ENCODE assay signal across 15 cellular contexts in the genomic region with DNA sequence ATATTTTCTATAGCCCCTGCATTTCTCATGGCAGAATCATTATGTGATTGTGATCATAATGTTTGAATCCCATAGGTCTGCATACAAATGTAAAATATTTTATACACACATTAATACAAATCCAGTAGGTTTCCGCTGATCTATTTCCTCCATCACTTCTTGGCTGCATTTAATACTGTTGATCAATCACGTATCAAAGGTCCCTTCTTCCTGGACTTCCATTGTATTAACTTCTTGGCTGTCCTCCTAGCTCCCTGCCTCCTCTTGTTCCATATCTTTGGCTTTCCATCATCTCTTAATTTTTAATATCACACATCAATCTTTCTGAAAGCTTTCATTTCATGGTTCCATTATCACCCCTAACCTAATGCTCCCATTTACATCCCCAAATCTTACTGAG.
DNase-seq lines count a peak whose midpoint lies in the region; ATAC-seq and TF ChIP-seq lines count a peak whose summit lies in the region.
"Had no signal": no experiment of that assay in that cellular context is flagged by ENCODE, and none has a peak within 500 bp of the region (broad histone marks: within the 10 kb centered on the region; RNA-seq: fewer than 3 reads in every experiment).

No MANE protein-coding gene starts in this region.

- TF ChIP-seq CTCF in PC-9 (conservative IDR thresholded peaks at IDR 0.05), result no peak

- H3K4me3 ChIP-seq in PC-9, result no peak overlapping the region
- H3K4me3 ChIP-seq: BLaER1 treated with 17β-estradiol and CSF1 and Interleukin-3, amounts not matched to agents 10 nM and 100 nM had no signal

- no peaks in the 10 kb centered on the region; the same call in 1 of the 2 replicates for H4K20me1 ChIP-seq in PC-9 (ENCODE audit: insufficient read depth)
- H4K20me1 ChIP-seq: BLaER1 treated with 17β-estradiol and CSF1 and Interleukin-3, amounts not matched to agents 10 nM and 100 nM had no signal

- no peaks in the 10 kb centered on the region for H3K9me2 ChIP-seq in PC-9 (ENCODE audit: insufficient read depth)

- DNase-seq in PC-9 (no peak), left lobe of liver (ENCODE audit: low spot score) (no peak), mucosa of gallbladder (ENCODE audit: low spot score) (peak; percentile 12), germinal center (ENCODE audit: low spot score) (no peak), AML-193 (lab: John Stamatoyannopoulos, UW) (no peak)
- DNase-seq: 8988T; ACHN; Caco-2; Calu3; CD4-positive, alpha-beta T cell; CD8-positive, alpha-beta T cell; DMS79 treated with DMSO at 0.1 percent for 48 hours; GF-D8 had no signal

- H3F3A ChIP-seq in PC-9 (ENCODE audit: insufficient read depth, low read depth), result no peaks in the 10 kb centered on the region

- CTCF ChIA-PET in PC-9 (lab: Charles Lee), result interaction anchor here (0.6 kb wide), 1 partner anchor 27 kb away, joined by 3 read pairs; no protein-coding TSS in a partner anchor

- H2AFZ ChIP-seq in PC-9, result 0 out of 2 replicates have a peak overlapping the region, but pooled peaks have one; percentile 35

- H3K27me3 ChIP-seq in PC-9 (ENCODE audit: insufficient read depth, low read depth), result no peaks in the 10 kb centered on the region
- H3K27me3 ChIP-seq: BLaER1 treated with 17β-estradiol and CSF1 and Interleukin-3, amounts not matched to agents 10 nM and 100 nM had no signal

- no TSS peak for BruUV-seq in PC-9 (replicated peaks; lab: Mats Ljungman, UMichigan)

- intact Hi-C loops in PC-9 (cut with micrococcal nuclease; ENCODE audit: unreplicated experiment), result no loop called here

- no peaks in the 10 kb centered on the region for H3K36me3 ChIP-seq in PC-9 (ENCODE audit: low read depth)
- H3K36me3 ChIP-seq: BLaER1 treated with 17β-estradiol and CSF1 and Interleukin-3, amounts not matched to agents 10 nM and 100 nM had no signal

- POLR2A ChIA-PET in PC-9 (lab: Charles Lee; ENCODE audit: unreplicated experiment), result no interaction called here

- H3K4me2 ChIP-seq in PC-9, result no peak overlapping the region
- H3K4me2 ChIP-seq: BLaER1 treated with 17β-estradiol and CSF1 and Interleukin-3, amounts not matched to agents 10 nM and 100 nM had no signal

- H3K79me2 ChIP-seq in PC-9 (ENCODE audit: low read depth), result no peaks in the 10 kb centered on the region

- no peaks in the 10 kb centered on the region for H3K4me1 ChIP-seq in PC-9 (replicated peaks; ENCODE audit: insufficient read depth)
- H3K4me1 ChIP-seq: BLaER1 treated with 17β-estradiol and CSF1 and Interleukin-3, amounts not matched to agents 10 nM and 100 nM; Caco-2 had no signal

- H3K9me3 ChIP-seq in PC-9 (ENCODE audit: insufficient read depth, low read depth), result 0 out of 2 replicates have a peak, but pooled peaks cover 3% of the 10 kb centered on the region
- H3K9me3 ChIP-seq: Caco-2 had no signal

- ATAC-seq in left lobe of liver, result peak; percentile 55
- ATAC-seq: CD8-positive, alpha-beta T cell had no signal

- no peak overlapping the region for H3K27ac ChIP-seq in PC-9
- H3K27ac ChIP-seq: BLaER1 treated with 17β-estradiol and CSF1 and Interleukin-3, amounts not matched to agents 10 nM and 100 nM; C4-2B had no signal
